ENCODE assay signal across 8 cellular contexts in genomic region chr2:44955593-44956449, GRCh38. TPM values are rescaled to one million over a fixed set of nuclear protein-coding genes. Genes with fewer than 3 reads are reported as not detected.
A peak's percentile ranks its signal among the peaks of the same experiment; 100 is the strongest.
DNase-seq lines count a peak whose midpoint lies in the region; ATAC-seq and TF ChIP-seq lines count a peak whose summit lies in the region.

No MANE protein-coding gene starts in this region.

- CTCF ChIA-PET in activated CD8-positive, alpha-beta T cell treated with anti-CD3 and anti-CD28 coated beads for 36 hours (lab: Charles Lee) = interaction anchor here (0.6 to 8.3 kb wide), 49 partner anchors 9 to 1078 kb away, joined by 3 to 100 read pairs (median 4); no protein-coding TSS in a partner anchor

- H3K4me1 ChIP-seq in ectodermal cell (ENCODE audit: control insufficient read depth, insufficient read depth, low read length) = peaks cover 22% of the 10 kb centered on the region

- DNase-seq in NCI-H748 treated with DMSO at 0.1 percent for 48 hours (lab: John Stamatoyannopoulos, UW) (peak; percentile 33), memory B cell (ENCODE audit: low spot score in 2 of 2) (peak; percentile 82 to 93)
- peak; percentile 81 for DNase-seq in activated CD8-positive, alpha-beta T cell treated with anti-CD3 and anti-CD28 coated beads for 36 hours
- peak; percentile 68 for DNase-seq in stimulated activated CD8-positive, alpha-beta memory T cell treated with anti-CD3 and anti-CD28 coated beads, Interleukin-15, amount 100 ng/mL, for 24 hours (ENCODE audit: low read depth)

- intact Hi-C loops in activated CD8-positive, alpha-beta T cell treated with anti-CD3 and anti-CD28 coated beads for 36 hours (cut with micrococcal nuclease) = loop anchor here (5.0 to 10.0 kb wide), 5 partner anchors 391 to 911 kb away; no protein-coding TSS in a partner anchor

- POLR2A ChIA-PET in activated CD8-positive, alpha-beta T cell treated with anti-CD3 and anti-CD28 coated beads for 36 hours (lab: Charles Lee) = interaction anchor here (1.1 kb wide), 1 partner anchor 12 kb away, joined by 4 read pairs; no protein-coding TSS in a partner anchor

- H3K9me3 Mint-ChIP-seq in activated CD8-positive, alpha-beta T cell treated with anti-CD3 and anti-CD28 coated beads for 36 hours = no peaks in the 10 kb centered on the region
- H3K9me3 Mint-ChIP-seq in memory B cell = no peaks in the 10 kb centered on the region

- H3K4me3 ChIP-seq in GM12875 (ENCODE audit: low read depth, low read length) (peak overlapping the region; percentile 35), ectodermal cell (ENCODE audit: insufficient read depth, low read depth, low read length) (peak overlapping the region; percentile 23)

- peak; percentile 95 for TF ChIP-seq CTCF in GM12875 (IDR thresholded peaks at IDR 0.05; ENCODE audit: borderline replicate concordance, insufficient read depth, low read depth, low read length)
- peak; percentile 83 for TF ChIP-seq CTCF in activated CD8-positive, alpha-beta T cell treated with anti-CD3 and anti-CD28 coated beads for 36 hours (IDR thresholded peaks at IDR 0.05)

- H3K9me3 ChIP-seq in ectodermal cell (ENCODE audit: control insufficient read depth, low read length) = no peaks in the 10 kb centered on the region

- peaks cover 48% of the 10 kb centered on the region for H3K27me3 Mint-ChIP-seq in activated CD8-positive, alpha-beta T cell treated with anti-CD3 and anti-CD28 coated beads for 36 hours
- H3K27me3 Mint-ChIP-seq in memory B cell = peaks cover 26% of the 10 kb centered on the region

- no peaks in the 10 kb centered on the region for H3K36me3 ChIP-seq in ectodermal cell (ENCODE audit: control insufficient read depth, insufficient read depth, low read length)

- H3K27me3 ChIP-seq in ectodermal cell (ENCODE audit: control insufficient read depth, insufficient read depth, low read length, poor library complexity, severe bottlenecking) = peaks cover 77% of the 10 kb centered on the region

- H3K4me3 Mint-ChIP-seq in activated CD8-positive, alpha-beta T cell treated with anti-CD3 and anti-CD28 coated beads for 36 hours = peak overlapping the region; percentile 39
- H3K4me3 Mint-ChIP-seq in memory B cell = peak overlapping the region; percentile 24

- no peak overlapping the region for H3K27ac ChIP-seq in ectodermal cell (ENCODE audit: insufficient read depth, low read depth, low read length, poor library complexity, severe bottlenecking)

- 11 to 12% methylated on average over 39 of the region's 39 CpGs for WGBS in ectodermal cell, 2 experiments

- H3K4me1 Mint-ChIP-seq in activated CD8-positive, alpha-beta T cell treated with anti-CD3 and anti-CD28 coated beads for 36 hours (ENCODE audit: low read depth) = peaks cover 14% of the 10 kb centered on the region
- peaks cover 16% of the 10 kb centered on the region for H3K4me1 Mint-ChIP-seq in memory B cell

- H3K27ac Mint-ChIP-seq in activated CD8-positive, alpha-beta T cell treated with anti-CD3 and anti-CD28 coated beads for 36 hours = no peak overlapping the region
- no peak overlapping the region for H3K27ac Mint-ChIP-seq in memory B cell

- peak; percentile 75 for ATAC-seq in HG03280 (IDR thresholded peaks at IDR 0.05; ENCODE audit: unreplicated experiment)
- ATAC-seq in activated CD8-positive, alpha-beta T cell treated with anti-CD3 and anti-CD28 coated beads for 36 hours = peak; percentile 84
- ATAC-seq in memory B cell (ENCODE audit: low read depth) = peak; percentile 85
- ATAC-seq in GM21529 (IDR thresholded peaks at IDR 0.05; ENCODE audit: unreplicated experiment) = no peak

- H3K36me3 Mint-ChIP-seq in activated CD8-positive, alpha-beta T cell treated with anti-CD3 and anti-CD28 coated beads for 36 hours (ENCODE audit: low read depth) = no peaks in the 10 kb centered on the region
- H3K36me3 Mint-ChIP-seq in memory B cell = no peaks in the 10 kb centered on the region

RNA-seq across cellular contexts. Expression of gene SIX3, which starts 14.3 kb away (rescaled TPM):
- total RNA-seq in activated CD8-positive, alpha-beta T cell treated with anti-CD3 and anti-CD28 coated beads for 36 hours = not detected
- 1.3 TPM for polyA plus RNA-seq in ectodermal cell (2013, experiment 1 of 4)
- 3.5 TPM for polyA plus RNA-seq in ectodermal cell (2013, experiment 2 of 4)
- polyA plus RNA-seq in ectodermal cell (2013, experiment 3 of 4) = 2.4 TPM
- 4.5 TPM for polyA plus RNA-seq in ectodermal cell (2013, experiment 4 of 4)

RNA-seq across cellular contexts. Expression of gene SIX2, which starts 53.4 kb away (rescaled TPM):
- not detected for total RNA-seq in activated CD8-positive, alpha-beta T cell treated with anti-CD3 and anti-CD28 coated beads for 36 hours
- 0.76 TPM for polyA plus RNA-seq in ectodermal cell (2013, experiment 1 of 4)
- polyA plus RNA-seq in ectodermal cell (2013, experiment 2 of 4) = 0.57 TPM
- polyA plus RNA-seq in ectodermal cell (2013, experiment 3 of 4) = 0.48 TPM
- 1.2 TPM for polyA plus RNA-seq in ectodermal cell (2013, experiment 4 of 4)

Comparison
In these comparisons a context has a peak if more than half of its experiments do, and no peak if none do; other contexts are left out.
1. DNase-seq: peak in every context shown above with its lines; median percentile 88 in memory B cell; 81 in activated CD8-positive, alpha-beta T cell treated with anti-CD3 and anti-CD28 coated beads for 36 hours; 68 in stimulated activated CD8-positive, alpha-beta memory T cell treated with anti-CD3 and anti-CD28 coated beads, Interleukin-15, amount 100 ng/mL, for 24 hours; 33 in NCI-H748 treated with DMSO at 0.1 percent for 48 hours.